Comparison of ENCODE assay signal across 8 cellular contexts in genomic region chr22:20268350-20269012, GRCh38. TPM values are rescaled to one million over a fixed set of nuclear protein-coding genes. Genes with fewer than 3 reads are reported as not detected.
A peak's percentile ranks its signal among the peaks of the same experiment; 100 is the strongest.
DNase-seq lines count a peak whose midpoint lies in the region; ATAC-seq, FAIRE-seq and TF ChIP-seq lines count a peak whose summit lies in the region.

No MANE protein-coding gene starts in this region.

- peak; percentile 90 for FAIRE-seq in GM12891 (lab: Jason Lieb, UNC)

- DNase-seq in A673 (ENCODE audit: low spot score) (peak; percentile 70), GM12891 (ENCODE audit: insufficient read length, low spot score) (peak; percentile 82), NCI-H2171 (lab: John Stamatoyannopoulos, UW) (peak; percentile 61), epithelial cell of esophagus (ENCODE audit: low read depth) (peak; percentile 63), myocyte (ENCODE audit: low read depth) (peak; percentile 64), superior temporal gyrus (ENCODE audit: extremely low spot score) (peak; percentile 53)
- peak; percentile 68 for DNase-seq in activated CD8-positive, alpha-beta memory T cell treated with anti-CD3 and anti-CD28 coated beads, Interleukin-2, amount 10 ng/mL, durations not matched to agents 7 days and 5 days
- DNase-seq in NK-92 treated with Interleukin-12 subunit alpha and Interleukin-12 subunit beta, amount 100 ng/mL, for 24 hours (lab: John Stamatoyannopoulos, UW), result no peak

- peak; percentile 90 for ATAC-seq in activated CD8-positive, alpha-beta memory T cell treated with anti-CD3 and anti-CD28 coated beads, Interleukin-2, amount 10 ng/mL, durations not matched to agents 7 days and 5 days

- H3K4me1 ChIP-seq in A673 (ENCODE audit: insufficient read depth, low read length, poor library complexity, severe bottlenecking), result peaks cover 8% of the 10 kb centered on the region

- intact Hi-C loops in A673 (cut with micrococcal nuclease; ENCODE audit: unreplicated experiment), result loop anchor here (1.0 kb wide), 1 partner anchor 111 kb away; no protein-coding TSS in a partner anchor

- peak overlapping the region; percentile 37 for H3K27ac ChIP-seq in A673 (ENCODE audit: low read depth, low read length, poor library complexity, severe bottlenecking)

- no peaks in the 10 kb centered on the region for H3K27me3 ChIP-seq in A673 (replicated peaks; ENCODE audit: insufficient read depth, low read depth, low read length, poor library complexity)

- BruUV-seq in A673 (replicated peaks; lab: Mats Ljungman, UMichigan), result no TSS peak

- TF ChIP-seq POLR2A in GM12891 (IDR thresholded peaks at IDR 0.05; ENCODE audit: low read depth, low read length), result no peak

- no peaks in the 10 kb centered on the region for H3K36me3 Mint-ChIP-seq in activated CD8-positive, alpha-beta memory T cell treated with anti-CD3 and anti-CD28 coated beads, Interleukin-2, amount 10 ng/mL, durations not matched to agents 7 days and 5 days

- no peaks in the 10 kb centered on the region for H3K9me3 ChIP-seq in A673 (ENCODE audit: low read depth, low read length, poor library complexity, severe bottlenecking)

- H3K4me3 ChIP-seq in A673 (ENCODE audit: low read depth, low read length, poor library complexity, severe bottlenecking), result peak overlapping the region; percentile 43
- peak overlapping the region; percentile 10 for H3K4me3 ChIP-seq in epithelial cell of esophagus (ENCODE audit: low read length)

- POLR2A ChIA-PET in A673 (lab: Charles Lee; ENCODE audit: low non-redundant PET), result no interaction called here

- H3K27me3 Mint-ChIP-seq in activated CD8-positive, alpha-beta memory T cell treated with anti-CD3 and anti-CD28 coated beads, Interleukin-2, amount 10 ng/mL, durations not matched to agents 7 days and 5 days, result peaks cover 8% of the 10 kb centered on the region

- TF ChIP-seq CTCF in A673 (conservative IDR thresholded peaks at IDR 0.05; ENCODE audit: low read depth, low read length) (peak; percentile 41; the same call in 1 of the 2 replicates), epithelial cell of esophagus (IDR thresholded peaks at IDR 0.05; ENCODE audit: insufficient read depth, low read depth, low read length, missing control alignments) (peak; percentile 38)

- CTCF ChIA-PET in A673 (lab: Charles Lee), result no interaction called here
- CTCF ChIA-PET in activated CD8-positive, alpha-beta memory T cell treated with anti-CD3 and anti-CD28 coated beads, Interleukin-2, amount 10 ng/mL, durations not matched to agents 7 days and 5 days (lab: Charles Lee), result interaction anchor here (1.0 to 1.4 kb wide), 3 partner anchors 70 to 111 kb away, joined by 3 to 4 read pairs (median 3); no protein-coding TSS in a partner anchor

- H3K9me3 Mint-ChIP-seq in activated CD8-positive, alpha-beta memory T cell treated with anti-CD3 and anti-CD28 coated beads, Interleukin-2, amount 10 ng/mL, durations not matched to agents 7 days and 5 days (ENCODE audit: low read depth), result no peaks in the 10 kb centered on the region

- H3K36me3 ChIP-seq in A673 (ENCODE audit: insufficient read depth, low read length, poor library complexity, severe bottlenecking), result no peaks in the 10 kb centered on the region

- no peaks in the 10 kb centered on the region for H3K4me1 Mint-ChIP-seq in activated CD8-positive, alpha-beta memory T cell treated with anti-CD3 and anti-CD28 coated beads, Interleukin-2, amount 10 ng/mL, durations not matched to agents 7 days and 5 days

- H3K4me3 Mint-ChIP-seq in activated CD8-positive, alpha-beta memory T cell treated with anti-CD3 and anti-CD28 coated beads, Interleukin-2, amount 10 ng/mL, durations not matched to agents 7 days and 5 days, result no peak overlapping the region

- no peak overlapping the region for H3K27ac Mint-ChIP-seq in activated CD8-positive, alpha-beta memory T cell treated with anti-CD3 and anti-CD28 coated beads, Interleukin-2, amount 10 ng/mL, durations not matched to agents 7 days and 5 days

TF ChIP-seq in GM12891, 5 proteins besides CTCF, POLR2A, EP300 and RAD21:
- no peak for TF ChIP-seq POLR2AphosphoS5 (IDR thresholded peaks at IDR 0.05; ENCODE audit: low read depth, low read length)
- no peak for TF ChIP-seq PAX5 (IDR thresholded peaks at IDR 0.05; ENCODE audit: insufficient read depth, low read length, severe bottlenecking)
- TF ChIP-seq TAF1 (IDR thresholded peaks at IDR 0.05; ENCODE audit: low read depth, low read length), result no peak
- TF ChIP-seq POU2F2 (IDR thresholded peaks at IDR 0.05; ENCODE audit: low read depth, low read length), result no peak
- TF ChIP-seq SPI1 (IDR thresholded peaks at IDR 0.05; ENCODE audit: low read depth, low read length), result no peak

RNA-seq across cellular contexts. Expression of gene RTN4R, which starts 0.4 kb away (rescaled TPM):
- 9.6 and 9.9 TPM in 2 replicates for total RNA-seq in A673 (2021)
- 0.35 TPM for polyA plus RNA-seq in GM12891 (2012; ENCODE audit: low read depth, missing spikeins)
- 1 to 10 TPM; 1.4 to 2.5 TPM for total RNA-seq in activated CD8-positive, alpha-beta memory T cell treated with anti-CD3 and anti-CD28 coated beads, Interleukin-2, amount 10 ng/mL, durations not matched to agents 7 days and 5 days
- 10.5 and 12.7 TPM in 2 replicates for total RNA-seq in myocyte
- polyA plus RNA-seq in myocyte (2012), result 1.2 TPM

RNA-seq across cellular contexts. Expression of gene DGCR6L, which starts 51.4 kb away (rescaled TPM):
- 50.7 and 59.7 TPM in 2 replicates for total RNA-seq in A673 (2021)
- 15.0 TPM for polyA plus RNA-seq in GM12891 (2012; ENCODE audit: low read depth, missing spikeins)
- 10 to 100 TPM; 45.0 to 46.6 TPM for total RNA-seq in activated CD8-positive, alpha-beta memory T cell treated with anti-CD3 and anti-CD28 coated beads, Interleukin-2, amount 10 ng/mL, durations not matched to agents 7 days and 5 days
- total RNA-seq in myocyte, result 55.7 and 72.8 TPM in 2 replicates
- polyA plus RNA-seq in myocyte (2012), result 73.4 TPM
